ENCODE assay signal across 17 cellular contexts in genomic region chr6:110547266-110547964, GRCh38.
A peak's percentile ranks its signal among the peaks of the same experiment; 100 is the strongest.
DNase-seq lines count a peak whose midpoint lies in the region; ATAC-seq and FAIRE-seq lines count a peak whose summit lies in the region.
"Had no signal": no experiment of that assay in that cellular context is flagged by ENCODE, and none has a peak within 500 bp of the region (broad histone marks: within the 10 kb centered on the region; RNA-seq: fewer than 3 reads in every experiment).

No MANE protein-coding gene starts in this region.

- H3K36me3 ChIP-seq in ACC112 (ENCODE audit: insufficient read depth, low read length) (0 out of 2 replicates have a peak, but pooled peaks cover 4% of the 10 kb centered on the region), adipocyte (ENCODE audit: control insufficient read depth, insufficient read depth, low read length, severe bottlenecking) (no peaks in the 10 kb centered on the region)
- H3K36me3 ChIP-seq: heart right ventricle, vagina had no signal

- H3K4me3 ChIP-seq in ACC112 (ENCODE audit: low read depth, low read length) (peak overlapping the region; percentile 39; the same call in 1 of the 2 replicates), adipocyte (ENCODE audit: low read length) (no peak overlapping the region)
- H3K4me3 ChIP-seq: heart right ventricle, vagina had no signal

- FAIRE-seq in HTR-8/SVneo (lab: Jason Lieb, UNC) = no peak

- H3K9me3 ChIP-seq in adipocyte (ENCODE audit: control insufficient read depth, low read length) = peaks cover 13% of the 10 kb centered on the region
- H3K9me3 ChIP-seq: vagina had no signal

- DNase-seq in HTR-8/SVneo (ENCODE audit: insufficient read length, low spot score) (peak; percentile 47), adipocyte (ENCODE audit: low read depth) (peak; percentile 22), iris pigment epithelial cell (ENCODE audit: low read depth) (peak; percentile 52), left colon (no peak), Ammon's horn (ENCODE audit: low spot score) (no peak), T-helper 1 cell (no peak)
- DNase-seq in stimulated activated CD4-positive, alpha-beta T cell treated with anti-CD3 and anti-CD28 coated beads, Interleukin-4, amount 100 ng/mL, for 1 hour = no peak
- DNase-seq: activated naive CD8-positive, alpha-beta T cell treated with anti-CD3 and anti-CD28 coated beads for 36 hours; AML-193; DMS79; heart right ventricle; NCI-H2171; posterior cingulate gyrus; stimulated activated CD4-positive, alpha-beta T cell treated with anti-CD3 and anti-CD28 coated beads, Interleukin-1b, Interleukin-23, amount 100 ng/mL, for 48 hours; T-helper 9 cell had no signal

- ATAC-seq in left colon = no peak
- ATAC-seq: heart right ventricle had no signal

- H3K9ac ChIP-seq in adipocyte (ENCODE audit: low read length) = no peak overlapping the region

- no peaks in the 10 kb centered on the region for H3K27me3 ChIP-seq in ACC112 (ENCODE audit: insufficient read depth, low read length)
- no peaks in the 10 kb centered on the region for H3K27me3 ChIP-seq in adipocyte (replicated peaks; ENCODE audit: control insufficient read depth, insufficient read depth, low read length)
- H3K27me3 ChIP-seq: heart right ventricle, vagina had no signal

- peak overlapping the region; percentile 38 for H3K27ac ChIP-seq in ACC112 (ENCODE audit: low read depth, low read length)
- H3K27ac ChIP-seq: vagina had no signal

- intact Hi-C loops in left colon (cut with DNase I, micrococcal nuclease) = no loop called here

- no peaks in the 10 kb centered on the region for H3K79me2 ChIP-seq in ACC112 (ENCODE audit: control insufficient read depth, insufficient read depth, low read length, unreplicated experiment)

- no peak overlapping the region for H2AFZ ChIP-seq in ACC112 (ENCODE audit: low read length, unreplicated experiment)

- H3K4me1 ChIP-seq in ACC112 (ENCODE audit: control insufficient read depth, insufficient read depth, low read length, unreplicated experiment) (peaks cover 27% of the 10 kb centered on the region), adipocyte (ENCODE audit: control insufficient read depth, insufficient read depth, low read length) (peaks cover 8% of the 10 kb centered on the region)

Comparison
In these comparisons a context has a peak if more than half of its experiments do, and no peak if none do; other contexts are left out.
1. DNase-seq: peak in HTR-8/SVneo (single experiment), adipocyte (single experiment) and iris pigment epithelial cell (single experiment); none in left colon (0 of 2), Ammon's horn (single experiment), T-helper 1 cell (0 of 5) and stimulated activated CD4-positive, alpha-beta T cell treated with anti-CD3 and anti-CD28 coated beads, Interleukin-4, amount 100 ng/mL, for 1 hour (single experiment).